Comparison of ENCODE assay signal across 24 cellular contexts in genomic region chr1:180948357-180948756, GRCh38. TPM values are rescaled to one million over a fixed set of nuclear protein-coding genes. Genes with fewer than 3 reads are reported as not detected.
A peak's percentile ranks its signal among the peaks of the same experiment; 100 is the strongest.
DNase-seq lines count a peak whose midpoint lies in the region; ATAC-seq and TF ChIP-seq lines count a peak whose summit lies in the region.
"Had no signal": no experiment of that assay in that cellular context is flagged by ENCODE, and none has a peak within 500 bp of the region (broad histone marks: within the 10 kb centered on the region; RNA-seq: fewer than 3 reads in every experiment).

No MANE protein-coding gene starts in this region.

- POLR2A ChIA-PET in SK-N-SH (lab: Yijun Ruan, JAX), result no interaction called here

- H3K36me3 ChIP-seq in SK-N-SH (replicated peaks in 1 of 2; ENCODE audit: control insufficient read depth in 1 of 2, insufficient read depth in 2 of 2, low read length in 1 of 2) (peaks cover 3 to 41% of the 10 kb centered on the region in 2 experiments), lower lobe of right lung (peaks cover 37% of the 10 kb centered on the region), urinary bladder (ENCODE audit: insufficient read depth) (no peaks in the 10 kb centered on the region)

- no peak overlapping the region for H3K4me3 ChIP-seq in SK-N-SH (ENCODE audit: low read depth in 2 of 2, low read length in 1 of 2)
- no peak overlapping the region for H3K4me3 ChIP-seq in lower lobe of right lung
- H3K4me3 ChIP-seq in urinary bladder (ENCODE audit: low read depth, low read length), result no peak overlapping the region
- H3K4me3 ChIP-seq: BLaER1 treated with 17β-estradiol and CSF1 and Interleukin-3, amounts not matched to agents 10 nM and 100 nM; heart right ventricle; Peyer's patch; suprapubic skin had no signal

- no peaks in the 10 kb centered on the region for H3K79me2 ChIP-seq in SK-N-SH (ENCODE audit: insufficient read depth)

- peaks cover 41% of the 10 kb centered on the region for H3K4me1 Mint-ChIP-seq in brain

- TF ChIP-seq EP300 in SK-N-SH (IDR thresholded peaks at IDR 0.05; ENCODE audit: borderline replicate concordance in 1 of 2, low read depth in 1 of 2, low read length in 1 of 2), result no peak

- no peaks in the 10 kb centered on the region for H3K9me3 ChIP-seq in SK-N-SH
- no peaks in the 10 kb centered on the region for H3K9me3 ChIP-seq in lower lobe of right lung
- H3K9me3 ChIP-seq: suprapubic skin had no signal

- TF ChIP-seq CTCF in SK-N-SH (IDR thresholded peaks at IDR 0.05), result no peak
- no peak for TF ChIP-seq CTCF in brain (conservative IDR thresholded peaks at IDR 0.05)
- no peak for TF ChIP-seq CTCF in lower lobe of right lung (IDR thresholded peaks at IDR 0.05)

- ATAC-seq in SK-N-SH treated with all-trans-retinoic acid at 6 μM for 48 hours (no peak), lower lobe of right lung (peak in 1 of 2 donors; percentile 10), GM18511 (IDR thresholded peaks at IDR 0.05; ENCODE audit: unreplicated experiment) (no peak)

- CTCF ChIA-PET in SK-N-SH (lab: Yijun Ruan, JAX), result no interaction called here

- no peaks in the 10 kb centered on the region for H3K27me3 Mint-ChIP-seq in brain
- H3K27me3 Mint-ChIP-seq: activated CD4-positive, alpha-beta T cell treated with anti-CD3 and anti-CD28 coated beads, Interleukin-2, amount 10 ng/mL, durations not matched to agents 24 days and 14 days had no signal

- no peaks in the 10 kb centered on the region for H3F3A ChIP-seq in SK-N-SH (replicated peaks; ENCODE audit: insufficient read depth)

- H3K27ac ChIP-seq in SK-N-SH (ENCODE audit: low read depth in 2 of 2, low read length in 1 of 2) (no peak overlapping the region), lower lobe of right lung (peak overlapping the region; percentile 4), urinary bladder (ENCODE audit: low read depth) (peak overlapping the region; percentile 72)
- H3K27ac ChIP-seq: 22Rv1, heart right ventricle, HL-60, Peyer's patch, suprapubic skin had no signal

- peak; percentile 18 for DNase-seq in SK-N-SH
- DNase-seq in lower lobe of right lung, result no peak
- no peak for DNase-seq in kidney tubule cell (ENCODE audit: low spot score)
- DNase-seq in activated CD4-positive, alpha-beta T cell treated with anti-CD3 and anti-CD28 coated beads for 1 hour, result no peak
- DNase-seq: activated CD4-positive, alpha-beta T cell treated with anti-CD3 and anti-CD28 coated beads, Interleukin-2, amount 10 ng/mL, durations not matched to agents 24 days and 14 days; activated CD8-positive, alpha-beta memory T cell treated with anti-CD3 and anti-CD28 coated beads, Interleukin-2, amount 50 U/mL, for 48 hours; activated gamma-delta T cell treated with Interleukin-2 at 50 U/mL for 16 hours; erythroblast; heart right ventricle; islet precursor cell; KBM-7; midbrain; NCI-H1105; occipital lobe; Peyer's patch; stimulated activated CD4-positive, alpha-beta T cell treated with anti-CD3 and anti-CD28 coated beads, Interleukin-4, amount 100 ng/mL, for 24 hours had no signal

- H3K4me1 ChIP-seq in SK-N-SH (ENCODE audit: control insufficient read depth in 1 of 2, insufficient read depth in 2 of 2, low read depth in 1 of 2, low read length in 1 of 2), result peaks cover 0 to 9% of the 10 kb centered on the region in 2 experiments; a peak in 1 of 4 replicates
- H3K4me1 ChIP-seq in lower lobe of right lung, result peaks cover 2% of the 10 kb centered on the region
- no peaks in the 10 kb centered on the region for H3K4me1 ChIP-seq in urinary bladder (ENCODE audit: insufficient read depth)

- H3K9me3 Mint-ChIP-seq in brain, result peaks cover 0 to 3% (median 0%) of the 10 kb centered on the region in 5 experiments

- 90% methylated on average over 8 of the region's 8 CpGs for WGBS in SK-N-SH (ENCODE audit: low lambda C conversion rate)
- whole genome bisulfite sequencing in urinary bladder, result 60% methylated on average over 8 of the region's 8 CpGs

- no peak for TF ChIP-seq RAD21 in SK-N-SH (IDR thresholded peaks at IDR 0.05; ENCODE audit: low read length)

- H3K4me2 ChIP-seq in SK-N-SH, result no peak overlapping the region

- no peaks in the 10 kb centered on the region for H3K27me3 ChIP-seq in SK-N-SH (ENCODE audit: insufficient read depth)
- H3K27me3 ChIP-seq in lower lobe of right lung (ENCODE audit: low read depth), result no peaks in the 10 kb centered on the region
- H3K27me3 ChIP-seq: heart right ventricle, Peyer's patch, suprapubic skin had no signal

- no peaks in the 10 kb centered on the region for H4K20me1 ChIP-seq in SK-N-SH (ENCODE audit: insufficient read depth)

- H3K4me3 Mint-ChIP-seq in brain, result peak overlapping the region in 1 of 5 experiments; percentile 19
- H3K4me3 Mint-ChIP-seq: activated CD4-positive, alpha-beta T cell treated with anti-CD3 and anti-CD28 coated beads, Interleukin-2, amount 10 ng/mL, durations not matched to agents 24 days and 14 days had no signal

- no peak overlapping the region for H3K9ac ChIP-seq in SK-N-SH
- H3K9ac ChIP-seq: BLaER1 treated with 17β-estradiol and CSF1 and Interleukin-3, amounts not matched to agents 10 nM and 100 nM had no signal

- no peaks in the 10 kb centered on the region for H3K9me2 ChIP-seq in SK-N-SH

- peaks cover 36% of the 10 kb centered on the region for H3K36me3 Mint-ChIP-seq in brain

- peak overlapping the region; percentile 23 to 90 (median 83) for H3K27ac Mint-ChIP-seq in brain
- H3K27ac Mint-ChIP-seq: activated CD4-positive, alpha-beta T cell treated with anti-CD3 and anti-CD28 coated beads, Interleukin-2, amount 10 ng/mL, durations not matched to agents 24 days and 14 days had no signal

- intact Hi-C loops in lower lobe of right lung (cut with DNase I), result no loop called here

- no peak overlapping the region for H2AFZ ChIP-seq in SK-N-SH (ENCODE audit: low read depth)

TF ChIP-seq in SK-N-SH, 30 proteins besides CTCF, POLR2A, EP300 and RAD21 (continues in another document):
- TF ChIP-seq RFX5 (IDR thresholded peaks at IDR 0.05; ENCODE audit: low read length), result no peak
- TF ChIP-seq SMC3 (IDR thresholded peaks at IDR 0.05; ENCODE audit: low read depth, low read length), result no peak
- TF ChIP-seq IRF3 (IDR thresholded peaks at IDR 0.05; ENCODE audit: low read depth, low read length), result no peak
- TF ChIP-seq GABPA (IDR thresholded peaks at IDR 0.05; ENCODE audit: low read depth), result no peak
- TF ChIP-seq FOXJ3 (CRISPR knock-in tag; IDR thresholded peaks at IDR 0.05), result no peak
- no peak for TF ChIP-seq TCF12 (IDR thresholded peaks at IDR 0.05)
- TF ChIP-seq ELF1 (IDR thresholded peaks at IDR 0.05), result no peak
- no peak for TF ChIP-seq SIN3A (IDR thresholded peaks at IDR 0.05; ENCODE audit: borderline replicate concordance, low read depth, low read length)

TF ChIP-seq in SK-N-SH treated with all-trans-retinoic acid at 6 μM for 48 hours, 23 proteins besides CTCF, POLR2A, EP300 and RAD21:
- TF ChIP-seq OSR1 (CRISPR knock-in tag; IDR thresholded peaks at IDR 0.05), result no peak

RNA-seq across cellular contexts. Expression of gene KIAA1614, which starts 35.7 kb away (rescaled TPM):
- 1.1 and 1.2 TPM in 2 replicates for polyA plus RNA-seq in SK-N-SH (2012; rRNA removed)
- 0.80 and 1.4 TPM in 2 replicates for polyA plus RNA-seq in SK-N-SH (2012; cell fraction: cytosol; rRNA removed)
- polyA plus RNA-seq in SK-N-SH (2012; cell fraction: nucleus; rRNA removed), result 3.0 and 3.7 TPM in 2 replicates
- 8.3 TPM for polyA plus RNA-seq in brain (ENCODE audit: insufficient read depth, low read depth, low replicate concordance)
- 4.1 TPM for total RNA-seq in lower lobe of right lung
- total RNA-seq in urinary bladder, result 5.8 TPM
- 16.6 TPM for polyA plus RNA-seq in urinary bladder

Comparison
In these comparisons a context has a peak if more than half of its experiments do, and no peak if none do; other contexts are left out.
1. H3K27ac ChIP-seq: peak in lower lobe of right lung (single experiment) and urinary bladder (single experiment); none in SK-N-SH (0 of 2).